In genomic region chrX:14095702-14096101, GRCh38 we compare ENCODE assay signal across 9 cellular contexts.
DNase-seq lines count a peak whose midpoint lies in the region; ATAC-seq, FAIRE-seq and TF ChIP-seq lines count a peak whose summit lies in the region.
"Had no signal": no experiment of that assay in that cellular context is flagged by ENCODE, and none has a peak within 500 bp of the region (broad histone marks: within the 10 kb centered on the region; RNA-seq: fewer than 3 reads in every experiment).

No MANE protein-coding gene starts in this region.

- peak overlapping the region in 1 of 2 donors; percentile 25 for H3K27ac Mint-ChIP-seq in stimulated activated naive CD8-positive, alpha-beta T cell treated with anti-CD3 and anti-CD28 coated beads, Interleukin-15, amount 100 ng/mL, for 72 hours
- H3K27ac Mint-ChIP-seq: dendritic cell treated with granulocyte-macrophage colony-stimulating factor and Interleukin-4, amounts not matched to agents 40 ng/mL and 50 ng/mL, for 4 days had no signal

- TF ChIP-seq RAD21 in HepG2 (CRISPR knock-in tag; IDR thresholded peaks at IDR 0.05), result peak; percentile 47; the same call in 1 of the 2 replicates

- H3K4me3 Mint-ChIP-seq in stimulated activated naive CD8-positive, alpha-beta T cell treated with anti-CD3 and anti-CD28 coated beads, Interleukin-15, amount 100 ng/mL, for 72 hours, result no peak overlapping the region
- H3K4me3 Mint-ChIP-seq: dendritic cell treated with granulocyte-macrophage colony-stimulating factor and Interleukin-4, amounts not matched to agents 40 ng/mL and 50 ng/mL, for 4 days had no signal

- no peaks in the 10 kb centered on the region for H3K79me2 ChIP-seq in HepG2 (ENCODE audit: insufficient read depth, low read length)

- peak; percentile 20 for DNase-seq in SK-N-MC (ENCODE audit: low read depth, low spot score)
- peak; percentile 11 to 77 for DNase-seq in T47D (ENCODE audit: low read depth in 1 of 2, low spot score in 1 of 2)
- DNase-seq in HepG2 (ENCODE audit: low spot score), result peak; percentile 47
- peak; percentile 12 to 48 for DNase-seq in stimulated activated naive CD8-positive, alpha-beta T cell treated with anti-CD3 and anti-CD28 coated beads, Interleukin-15, amount 100 ng/mL, for 72 hours
- DNase-seq in 8988T, result no peak
- no peak for DNase-seq in OCI-M1 (lab: John Stamatoyannopoulos, UW)

- no TSS peak for BruUV-seq in HepG2 (replicated peaks; lab: Mats Ljungman, UMichigan)

- H3K9me3 ChIP-seq in SK-N-MC (ENCODE audit: low read depth, low read length), result no peaks in the 10 kb centered on the region
- no peaks in the 10 kb centered on the region for H3K9me3 ChIP-seq in HepG2 (ENCODE audit: low read length)

- no peak for TF ChIP-seq POLR2A in HepG2 (IDR thresholded peaks at IDR 0.05; ENCODE audit: insufficient read depth in 1 of 2, low read depth in 2 of 2, low read length in 2 of 2)

- H2AFZ ChIP-seq in HepG2 (ENCODE audit: low read length), result no peak overlapping the region

- 4% methylated on average over 4 of the region's 13 CpGs for WGBS in HepG2 (ENCODE audit: low lambda C conversion rate)

- intact Hi-C loops in HepG2 (cut with micrococcal nuclease; ENCODE audit: unreplicated experiment), result loop anchor here (1.0 to 5.0 kb wide), 2 partner anchors 1048 to 1147 kb away; no protein-coding TSS in a partner anchor

- H3K4me3 ChIP-seq in SK-N-MC, result no peak overlapping the region
- H3K4me3 ChIP-seq in HepG2 (replicated peaks in 1 of 3; ENCODE audit: insufficient read depth in 1 of 3, low read depth in 2 of 3, low read length in 3 of 3), result no peak overlapping the region; a peak in 1 of 6 replicates

- in situ Hi-C loops in T47D (cut with HindIII; ENCODE audit: low pct_unique_long_range_greater_than_20kb, low sequenced_read_pairs) (no loop called here), HepG2 (cut with HindIII; ENCODE audit: extremely low pct_ligation_motif_present, low pct_unique_long_range_greater_than_20kb) (loop anchor here (25.0 kb wide), 2 partner anchors 442 to 1042 kb away; partner anchors contain the start of gene GLRA2)

- TF ChIP-seq CTCF in GM12873 (IDR thresholded peaks at IDR 0.05; ENCODE audit: insufficient read depth, low read depth, low read length, missing control alignments), result peak; percentile 85
- TF ChIP-seq CTCF in HepG2 (CRISPR knock-in tag; IDR thresholded peaks at IDR 0.05), result peak; percentile 83

- H3K36me3 ChIP-seq in SK-N-MC (ENCODE audit: insufficient read depth, low read length) (no peaks in the 10 kb centered on the region), HepG2 (replicated peaks in 1 of 2; ENCODE audit: control insufficient read depth in 1 of 2, insufficient read depth in 2 of 2, low read length in 2 of 2) (no peaks in the 10 kb centered on the region)

- H3K27ac ChIP-seq in SK-N-MC (no peak overlapping the region), HepG2 (ENCODE audit: extremely low read length, insufficient read depth, low read length) (no peak overlapping the region)

- no peaks in the 10 kb centered on the region for H4K20me1 ChIP-seq in HepG2 (ENCODE audit: insufficient read depth, low read length)

- CTCF ChIA-PET in HepG2 (lab: Yijun Ruan, JAX; ENCODE audit: low intra/inter-chr PET ratio, low total read pairs), result interaction anchor here (0.8 to 1.6 kb wide), 4 partner anchors 433 to 1147 kb away, joined by 3 to 4 read pairs (median 4); partner anchors contain the start of gene GLRA2

- no peaks in the 10 kb centered on the region; a peak in 1 of 5 replicates for H3K27me3 ChIP-seq in HepG2 (ENCODE audit: control insufficient read depth in 1 of 2, insufficient read depth in 2 of 2, low read length in 2 of 2)

- peak; percentile 59 for ATAC-seq in HG02759 (IDR thresholded peaks at IDR 0.05; ENCODE audit: unreplicated experiment)
- ATAC-seq in HepG2, result peak; percentile 89
- peak; percentile 76 for ATAC-seq in stimulated activated naive CD8-positive, alpha-beta T cell treated with anti-CD3 and anti-CD28 coated beads, Interleukin-15, amount 100 ng/mL, for 72 hours

- FAIRE-seq in HepG2 (lab: Jason Lieb, UNC), result peak; percentile 88

- H3K9me3 Mint-ChIP-seq in stimulated activated naive CD8-positive, alpha-beta T cell treated with anti-CD3 and anti-CD28 coated beads, Interleukin-15, amount 100 ng/mL, for 72 hours, result no peaks in the 10 kb centered on the region
- H3K9me3 Mint-ChIP-seq: dendritic cell treated with granulocyte-macrophage colony-stimulating factor and Interleukin-4, amounts not matched to agents 40 ng/mL and 50 ng/mL, for 4 days had no signal

- TF ChIP-seq EP300 in HepG2 (IDR thresholded peaks at IDR 0.05; ENCODE audit: low read depth in 2 of 2, low read length in 2 of 2), result no peak
- no peak for TF ChIP-seq EP300 in HepG2 (CRISPR knock-in tag; IDR thresholded peaks at IDR 0.05; ENCODE audit: borderline replicate concordance)

- H3K27me3 Mint-ChIP-seq in stimulated activated naive CD8-positive, alpha-beta T cell treated with anti-CD3 and anti-CD28 coated beads, Interleukin-15, amount 100 ng/mL, for 72 hours, result no peaks in the 10 kb centered on the region
- H3K27me3 Mint-ChIP-seq: dendritic cell treated with granulocyte-macrophage colony-stimulating factor and Interleukin-4, amounts not matched to agents 40 ng/mL and 50 ng/mL, for 4 days had no signal

- peak overlapping the region; percentile 63 for H3K4me2 ChIP-seq in HepG2 (ENCODE audit: low read depth, low read length)

- H3K4me1 Mint-ChIP-seq in stimulated activated naive CD8-positive, alpha-beta T cell treated with anti-CD3 and anti-CD28 coated beads, Interleukin-15, amount 100 ng/mL, for 72 hours, result no peaks in the 10 kb centered on the region

- no peaks in the 10 kb centered on the region for H3K4me1 ChIP-seq in HepG2 (ENCODE audit: insufficient read depth, low read length)

- H3K9ac ChIP-seq in SK-N-MC (ENCODE audit: insufficient read length) (no peak overlapping the region), HepG2 (ENCODE audit: insufficient read depth, low read depth, low read length) (no peak overlapping the region)

- POLR2A ChIA-PET in HepG2 (lab: Yijun Ruan, JAX), result no interaction called here

TF ChIP-seq in HepG2, 621 proteins besides CTCF, POLR2A, EP300 and RAD21 (continues in another document):
- no peak for TF ChIP-seq GTF2F1 (IDR thresholded peaks at IDR 0.05; ENCODE audit: low read length)
- peak; percentile 39; the same call in 1 of the 2 replicates for TF ChIP-seq ZNF652 (CRISPR knock-in tag; IDR thresholded peaks at IDR 0.05; ENCODE audit: borderline replicate concordance, low read depth)
- TF ChIP-seq ZNF101 (CRISPR knock-in tag; IDR thresholded peaks at IDR 0.05; ENCODE audit: borderline replicate concordance, low read depth), result no peak
- TF ChIP-seq GLMP (CRISPR knock-in tag; IDR thresholded peaks at IDR 0.05; ENCODE audit: borderline replicate concordance), result no peak
- no peak for TF ChIP-seq ZNF557 (CRISPR knock-in tag; IDR thresholded peaks at IDR 0.05)
- TF ChIP-seq ZNF619 (CRISPR knock-in tag; IDR thresholded peaks at IDR 0.05), result no peak
- no peak for TF ChIP-seq HOXD1 (CRISPR knock-in tag; IDR thresholded peaks at IDR 0.05)
- TF ChIP-seq ZNF282 (IDR thresholded peaks at IDR 0.05; ENCODE audit: partially characterized antibody), result no peak
- no peak for TF ChIP-seq ZNF296 (CRISPR knock-in tag; conservative IDR thresholded peaks at IDR 0.05)
- TF ChIP-seq, protein P1, sequence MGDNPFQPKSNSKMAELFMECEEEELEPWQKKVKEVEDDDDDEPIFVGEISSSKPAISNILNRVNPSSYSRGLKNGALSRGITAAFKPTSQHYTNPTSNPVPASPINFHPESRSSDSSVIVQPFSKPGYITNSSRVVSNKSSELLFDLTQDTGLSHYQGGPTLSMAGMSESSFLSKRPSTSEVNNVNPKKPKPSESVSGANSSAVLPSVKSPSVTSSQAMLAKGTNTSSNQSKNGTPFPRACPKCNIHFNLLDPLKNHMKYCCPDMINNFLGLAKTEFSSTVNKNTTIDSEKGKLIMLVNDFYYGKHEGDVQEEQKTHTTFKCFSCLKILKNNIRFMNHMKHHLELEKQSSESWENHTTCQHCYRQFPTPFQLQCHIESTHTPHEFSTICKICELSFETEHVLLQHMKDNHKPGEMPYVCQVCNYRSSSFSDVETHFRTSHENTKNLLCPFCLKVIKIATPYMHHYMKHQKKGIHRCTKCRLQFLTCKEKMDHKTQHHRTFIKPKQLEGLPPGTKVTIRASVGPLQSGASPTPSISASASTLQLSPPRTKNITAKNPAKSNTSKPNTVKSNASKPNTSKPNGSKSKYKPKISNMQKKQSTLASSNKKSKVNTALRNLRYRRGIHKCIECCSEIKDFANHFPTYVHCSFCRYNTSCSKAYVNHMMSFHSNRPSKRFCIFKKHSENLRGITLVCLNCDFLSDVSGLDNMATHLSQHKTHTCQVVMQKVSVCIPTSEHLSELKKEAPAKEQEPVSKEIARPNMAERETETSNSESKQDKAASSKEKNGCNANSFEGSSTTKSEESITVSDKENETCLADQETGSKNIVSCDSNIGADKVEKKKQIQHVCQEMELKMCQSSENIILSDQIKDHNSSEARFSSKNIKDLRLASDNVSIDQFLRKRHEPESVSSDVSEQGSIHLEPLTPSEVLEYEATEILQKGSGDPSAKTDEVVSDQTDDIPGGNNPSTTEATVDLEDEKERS (CRISPR knock-in tag; IDR thresholded peaks at IDR 0.05), result no peak
- no peak for TF ChIP-seq ZNF329 (CRISPR knock-in tag; IDR thresholded peaks at IDR 0.05; ENCODE audit: low read depth)
- TF ChIP-seq SOX5 (CRISPR knock-in tag; IDR thresholded peaks at IDR 0.05; ENCODE audit: borderline replicate concordance), result no peak
- peak; percentile 92 for TF ChIP-seq STAG1 (CRISPR knock-in tag; IDR thresholded peaks at IDR 0.05)
- TF ChIP-seq FOXJ3 (CRISPR knock-in tag; IDR thresholded peaks at IDR 0.05; ENCODE audit: borderline replicate concordance), result no peak
- no peak for TF ChIP-seq ZNF260 (CRISPR knock-in tag; IDR thresholded peaks at IDR 0.05; ENCODE audit: borderline replicate concordance, low read depth)
- TF ChIP-seq ZNF343 (CRISPR knock-in tag; IDR thresholded peaks at IDR 0.05), result no peak
- peak; percentile 74 for TF ChIP-seq SMC3 (IDR thresholded peaks at IDR 0.05; ENCODE audit: low read length)

Comparison
In these comparisons a context has a peak if more than half of its experiments do, and no peak if none do; other contexts are left out.
1. DNase-seq: peak in SK-N-MC (single experiment), T47D (2 of 2), HepG2 (single experiment) and stimulated activated naive CD8-positive, alpha-beta T cell treated with anti-CD3 and anti-CD28 coated beads, Interleukin-15, amount 100 ng/mL, for 72 hours (2 of 2); none in 8988T (single experiment) and OCI-M1 (single experiment).
2. Peak in every context shown above with its lines, with median percentiles within 50 percentile points of each other: ATAC-seq.